In the genomic region with DNA sequence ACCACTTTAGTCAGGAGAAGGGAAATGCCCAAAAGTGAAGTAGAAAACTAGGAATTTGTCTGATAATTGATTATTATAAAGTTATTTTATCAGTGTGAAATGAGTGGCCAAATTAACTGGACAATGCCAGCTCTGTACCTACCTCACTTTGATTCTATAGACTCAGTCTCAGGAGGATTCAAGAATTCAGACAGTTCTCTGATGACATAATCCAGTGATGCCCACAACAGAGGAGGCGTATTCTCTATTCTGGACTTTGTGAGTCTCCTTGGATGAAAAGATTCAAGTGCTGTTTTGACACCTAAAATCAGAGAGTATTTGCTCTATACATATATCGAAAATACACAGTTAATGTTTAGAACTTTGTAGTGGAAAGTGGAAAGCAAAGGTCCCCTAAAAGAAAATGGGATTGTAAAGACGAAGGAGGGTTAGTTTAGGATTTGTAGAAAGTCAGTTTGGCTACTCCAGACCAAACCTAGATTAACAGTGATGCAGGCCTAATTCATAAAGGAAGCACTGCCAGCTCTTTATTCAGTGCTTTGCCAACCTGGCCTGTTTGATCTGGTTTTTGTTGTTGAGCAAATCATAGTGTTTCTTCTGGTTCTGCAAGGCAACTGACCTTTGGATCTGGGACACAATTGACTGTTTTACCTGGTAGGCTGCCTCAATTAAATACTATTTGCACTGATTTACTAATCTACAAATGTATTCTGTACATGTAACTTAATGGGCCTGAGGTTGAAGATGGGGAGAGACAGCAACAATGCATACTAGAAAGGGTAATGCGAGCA, we compare ENCODE assay signal across 13 cellular contexts.
A peak's percentile ranks its signal among the peaks of the same experiment; 100 is the strongest.
DNase-seq lines count a peak whose midpoint lies in the region; ATAC-seq and TF ChIP-seq lines count a peak whose summit lies in the region.
"Had no signal": no experiment of that assay in that cellular context is flagged by ENCODE, and none has a peak within 500 bp of the region (broad histone marks: within the 10 kb centered on the region; RNA-seq: fewer than 3 reads in every experiment).

No MANE protein-coding gene starts in this region.

- no peak for TF ChIP-seq CTCF in vagina (IDR thresholded peaks at IDR 0.05)

- peak overlapping the region; percentile 100 for H3K27ac Mint-ChIP-seq in stimulated activated naive CD8-positive, alpha-beta T cell treated with anti-CD3 and anti-CD28 coated beads, Interleukin-15, Interleukin-2, amounts not matched to agents 100 ng/mL and 50 ng/mL, for 24 hours
- H3K27ac Mint-ChIP-seq in activated T-helper 2 cell treated with anti-CD3 and anti-CD28 coated beads, Interferon-gamma antibody, Interleukin-2, Interleukin-4, amounts not matched to agents 10 μg/mL and 5 μg/mL and 100 μg/mL, durations not matched to agents 14 hours and 24 hours and 36 hours, result peak overlapping the region; percentile 87
- peak overlapping the region; percentile 92 for H3K27ac Mint-ChIP-seq in memory B cell
- H3K27ac Mint-ChIP-seq: dendritic cell treated with granulocyte-macrophage colony-stimulating factor and Interleukin-4, amounts not matched to agents 40 ng/mL and 50 ng/mL, for 4 days had no signal

- no peak for ATAC-seq in stimulated activated naive CD8-positive, alpha-beta T cell treated with anti-CD3 and anti-CD28 coated beads, Interleukin-15, Interleukin-2, amounts not matched to agents 100 U/mL and 50 U/mL, for 24 hours
- no peak for ATAC-seq in memory B cell (ENCODE audit: low read depth)
- no peak for ATAC-seq in HG02852 (IDR thresholded peaks at IDR 0.05; ENCODE audit: unreplicated experiment)
- ATAC-seq in HG03095 (IDR thresholded peaks at IDR 0.05; ENCODE audit: unreplicated experiment), result no peak

- H3K27me3 ChIP-seq in vagina, result no peaks in the 10 kb centered on the region

- peaks cover 97% of the 10 kb centered on the region for H3K4me1 Mint-ChIP-seq in stimulated activated naive CD8-positive, alpha-beta T cell treated with anti-CD3 and anti-CD28 coated beads, Interleukin-15, Interleukin-2, amounts not matched to agents 100 ng/mL and 50 ng/mL, for 24 hours (ENCODE audit: low read depth)
- peaks cover 93% of the 10 kb centered on the region for H3K4me1 Mint-ChIP-seq in activated T-helper 2 cell treated with anti-CD3 and anti-CD28 coated beads, Interferon-gamma antibody, Interleukin-2, Interleukin-4, amounts not matched to agents 10 μg/mL and 5 μg/mL and 100 μg/mL, durations not matched to agents 14 hours and 24 hours and 36 hours (ENCODE audit: low read depth)
- H3K4me1 Mint-ChIP-seq in memory B cell, result peaks cover 60% of the 10 kb centered on the region

- H3K9me3 Mint-ChIP-seq in stimulated activated naive CD8-positive, alpha-beta T cell treated with anti-CD3 and anti-CD28 coated beads, Interleukin-15, Interleukin-2, amounts not matched to agents 100 ng/mL and 50 ng/mL, for 24 hours, result no peaks in the 10 kb centered on the region
- H3K9me3 Mint-ChIP-seq in activated T-helper 2 cell treated with anti-CD3 and anti-CD28 coated beads, Interferon-gamma antibody, Interleukin-2, Interleukin-4, amounts not matched to agents 10 μg/mL and 5 μg/mL and 100 μg/mL, durations not matched to agents 14 hours and 24 hours and 36 hours, result no peaks in the 10 kb centered on the region
- H3K9me3 Mint-ChIP-seq in memory B cell, result no peaks in the 10 kb centered on the region
- H3K9me3 Mint-ChIP-seq: dendritic cell treated with granulocyte-macrophage colony-stimulating factor and Interleukin-4, amounts not matched to agents 40 ng/mL and 50 ng/mL, for 4 days had no signal

- peaks cover 89% of the 10 kb centered on the region for H3K36me3 Mint-ChIP-seq in stimulated activated naive CD8-positive, alpha-beta T cell treated with anti-CD3 and anti-CD28 coated beads, Interleukin-15, Interleukin-2, amounts not matched to agents 100 ng/mL and 50 ng/mL, for 24 hours (ENCODE audit: low read depth)
- H3K36me3 Mint-ChIP-seq in activated T-helper 2 cell treated with anti-CD3 and anti-CD28 coated beads, Interferon-gamma antibody, Interleukin-2, Interleukin-4, amounts not matched to agents 10 μg/mL and 5 μg/mL and 100 μg/mL, durations not matched to agents 14 hours and 24 hours and 36 hours (ENCODE audit: low read depth), result peaks cover 99% of the 10 kb centered on the region
- no peaks in the 10 kb centered on the region for H3K36me3 Mint-ChIP-seq in memory B cell

- H3K4me1 ChIP-seq in vagina, result peaks cover 22% of the 10 kb centered on the region

- H3K9me3 ChIP-seq in vagina, result no peaks in the 10 kb centered on the region

- H3K27ac ChIP-seq in vagina, result peak overlapping the region; percentile 58
- H3K27ac ChIP-seq: C4-2B had no signal

- TF ChIP-seq POLR2A in vagina (IDR thresholded peaks at IDR 0.05), result no peak

- intact Hi-C loops in activated T-helper 2 cell treated with anti-CD3 and anti-CD28 coated beads, Interferon-gamma antibody, Interleukin-2, Interleukin-4, amounts not matched to agents 10 μg/mL and 5 μg/mL and 100 μg/mL, durations not matched to agents 14 hours and 24 hours and 36 hours (cut with micrococcal nuclease), result loop anchor here (1.0 kb wide), 1 partner anchor 10 kb away; no protein-coding TSS in a partner anchor
- intact Hi-C loops in vagina (cut with DNase I), result no loop called here

- H3K4me3 Mint-ChIP-seq in stimulated activated naive CD8-positive, alpha-beta T cell treated with anti-CD3 and anti-CD28 coated beads, Interleukin-15, Interleukin-2, amounts not matched to agents 100 ng/mL and 50 ng/mL, for 24 hours, result peak overlapping the region; percentile 86
- H3K4me3 Mint-ChIP-seq in activated T-helper 2 cell treated with anti-CD3 and anti-CD28 coated beads, Interferon-gamma antibody, Interleukin-2, Interleukin-4, amounts not matched to agents 10 μg/mL and 5 μg/mL and 100 μg/mL, durations not matched to agents 14 hours and 24 hours and 36 hours (ENCODE audit: low read depth), result peak overlapping the region; percentile 78
- H3K4me3 Mint-ChIP-seq in memory B cell, result peak overlapping the region; percentile 32
- H3K4me3 Mint-ChIP-seq: dendritic cell treated with granulocyte-macrophage colony-stimulating factor and Interleukin-4, amounts not matched to agents 40 ng/mL and 50 ng/mL, for 4 days had no signal

- H3K4me3 ChIP-seq in vagina, result no peak overlapping the region

- no peaks in the 10 kb centered on the region for H3K36me3 ChIP-seq in vagina

- H3K27me3 Mint-ChIP-seq in stimulated activated naive CD8-positive, alpha-beta T cell treated with anti-CD3 and anti-CD28 coated beads, Interleukin-15, Interleukin-2, amounts not matched to agents 100 ng/mL and 50 ng/mL, for 24 hours, result no peaks in the 10 kb centered on the region
- no peaks in the 10 kb centered on the region for H3K27me3 Mint-ChIP-seq in activated T-helper 2 cell treated with anti-CD3 and anti-CD28 coated beads, Interferon-gamma antibody, Interleukin-2, Interleukin-4, amounts not matched to agents 10 μg/mL and 5 μg/mL and 100 μg/mL, durations not matched to agents 14 hours and 24 hours and 36 hours (ENCODE audit: low read depth)
- H3K27me3 Mint-ChIP-seq in memory B cell, result no peaks in the 10 kb centered on the region

- DNase-seq in stimulated activated naive CD8-positive, alpha-beta T cell treated with anti-CD3 and anti-CD28 coated beads, Interleukin-15, Interleukin-2, amounts not matched to agents 100 U/mL and 50 U/mL, for 24 hours, result no peak
- DNase-seq in activated T-helper 2 cell treated with anti-CD3 and anti-CD28 coated beads, Interferon-gamma antibody, Interleukin-2, Interleukin-4, amounts not matched to agents 10 μg/mL and 5 μg/mL and 100 μg/mL, durations not matched to agents 14 hours and 24 hours and 36 hours (ENCODE audit: low spot score), result no peak
- no peak for DNase-seq in memory B cell (ENCODE audit: low spot score in 2 of 2)
- DNase-seq in vagina (ENCODE audit: extremely low spot score in 2 of 2), result no peak
- no peak for DNase-seq in CD1c-positive myeloid dendritic cell (ENCODE audit: extremely low spot score)
- DNase-seq: midbrain; NCI-H2081; stimulated activated naive CD4-positive, alpha-beta T cell treated with Interleukin-2 at 50 U/mL for 16 hours had no signal

Comparison
In these comparisons a context has a peak if more than half of its experiments do, and no peak if none do; other contexts are left out.
1. H3K4me3 Mint-ChIP-seq: peak in every context shown above with its lines; median percentile 86 in stimulated activated naive CD8-positive, alpha-beta T cell treated with anti-CD3 and anti-CD28 coated beads, Interleukin-15, Interleukin-2, amounts not matched to agents 100 ng/mL and 50 ng/mL, for 24 hours; 78 in activated T-helper 2 cell treated with anti-CD3 and anti-CD28 coated beads, Interferon-gamma antibody, Interleukin-2, Interleukin-4, amounts not matched to agents 10 μg/mL and 5 μg/mL and 100 μg/mL, durations not matched to agents 14 hours and 24 hours and 36 hours; 32 in memory B cell.